ENCODE assay signal across 8 cellular contexts in genomic region chr13:76016799-76017198, GRCh38.
A peak's percentile ranks its signal among the peaks of the same experiment; 100 is the strongest.
DNase-seq lines count a peak whose midpoint lies in the region; ATAC-seq and TF ChIP-seq lines count a peak whose summit lies in the region.

No MANE protein-coding gene starts in this region.

- H2AFZ ChIP-seq in SU-DHL-6 (ENCODE audit: low read depth, low read length, severe bottlenecking): no peak overlapping the region

- H3K36me3 Mint-ChIP-seq in activated CD4-positive, alpha-beta T cell treated with anti-CD3 and anti-CD28 coated beads for 36 hours (ENCODE audit: low read depth): no peaks in the 10 kb centered on the region

- H3K4me1 Mint-ChIP-seq in activated CD4-positive, alpha-beta T cell treated with anti-CD3 and anti-CD28 coated beads for 36 hours: no peaks in the 10 kb centered on the region

- H3K9ac ChIP-seq in SU-DHL-6 (ENCODE audit: low read length): no peak overlapping the region

- peak; percentile 42 for DNase-seq in activated CD4-positive, alpha-beta T cell treated with anti-CD3 and anti-CD28 coated beads for 36 hours
- no peak for DNase-seq in activated CD4-positive, alpha-beta T cell treated with anti-CD3 and anti-CD28 coated beads, Interleukin-2, amount 50 U/mL, for 1 hour
- DNase-seq in left ventricle myocardium inferior (no peak), mesenteric fat pad (ENCODE audit: low spot score) (no peak), tibial artery (no peak)

- peak; percentile 37 for TF ChIP-seq CTCF in SU-DHL-6 (IDR thresholded peaks at IDR 0.05; ENCODE audit: insufficient read depth, low read length, poor library complexity, severe bottlenecking)
- peak; percentile 55 for TF ChIP-seq CTCF in left ventricle myocardium inferior (IDR thresholded peaks at IDR 0.05; ENCODE audit: borderline replicate concordance)
- TF ChIP-seq CTCF in tibial artery (IDR thresholded peaks at IDR 0.05): peak in 1 of 2 experiments; percentile 15

- H3K36me3 ChIP-seq in SU-DHL-6 (ENCODE audit: low read length) (no peaks in the 10 kb centered on the region), left ventricle myocardium inferior (no peaks in the 10 kb centered on the region), tibial artery (no peaks in the 10 kb centered on the region)

- CTCF ChIA-PET in activated CD4-positive, alpha-beta T cell treated with anti-CD3 and anti-CD28 coated beads for 36 hours (lab: Charles Lee): interaction anchor here (1.0 to 2.2 kb wide), 5 partner anchors 11 to 139 kb away, joined by 3 to 9 read pairs (median 4); no protein-coding TSS in a partner anchor

- H3K4me1 ChIP-seq in left ventricle myocardium inferior (peaks cover 27% of the 10 kb centered on the region), tibial artery (peaks cover 0 to 36% (median 8%) of the 10 kb centered on the region in 4 donors)

- H3K27ac Mint-ChIP-seq in activated CD4-positive, alpha-beta T cell treated with anti-CD3 and anti-CD28 coated beads for 36 hours: no peak overlapping the region

- H3F3A ChIP-seq in SU-DHL-6 (ENCODE audit: insufficient read depth): no peaks in the 10 kb centered on the region

- no peaks in the 10 kb centered on the region for H3K9me3 ChIP-seq in SU-DHL-6 (ENCODE audit: insufficient read depth, low read length)
- H3K9me3 ChIP-seq in left ventricle myocardium inferior (replicated peaks): no peaks in the 10 kb centered on the region
- H3K9me3 ChIP-seq in tibial artery: no peaks in the 10 kb centered on the region

- intact Hi-C loops in activated CD4-positive, alpha-beta T cell treated with anti-CD3 and anti-CD28 coated beads for 36 hours (cut with DNase I, micrococcal nuclease): loop anchor here (1.0 to 5.0 kb wide), 4 partner anchors 140 to 456 kb away; no protein-coding TSS in a partner anchor
- intact Hi-C loops in left ventricle myocardium inferior (cut with micrococcal nuclease): loop anchor here (10.0 kb wide), 1 partner anchor 132 kb away; no protein-coding TSS in a partner anchor
- intact Hi-C loops in tibial artery (cut with DNase I; ENCODE audit: low total_unique reads): loop anchor here (5.0 kb wide), 1 partner anchor 139 kb away; no protein-coding TSS in a partner anchor

- no peak overlapping the region for H3K4me2 ChIP-seq in SU-DHL-6 (ENCODE audit: low read depth, low read length, poor library complexity, severe bottlenecking)

- H3K4me3 ChIP-seq in SU-DHL-6 (ENCODE audit: insufficient read depth, low read length, poor library complexity, severe bottlenecking) (no peak overlapping the region), left ventricle myocardium inferior (no peak overlapping the region), tibial artery (no peak overlapping the region)

- no peaks in the 10 kb centered on the region for H3K79me2 ChIP-seq in SU-DHL-6 (ENCODE audit: insufficient read depth, low read length)

- H3K4me3 Mint-ChIP-seq in activated CD4-positive, alpha-beta T cell treated with anti-CD3 and anti-CD28 coated beads for 36 hours: no peak overlapping the region

- no peaks in the 10 kb centered on the region for H3K27me3 Mint-ChIP-seq in activated CD4-positive, alpha-beta T cell treated with anti-CD3 and anti-CD28 coated beads for 36 hours

- peak; percentile 64 for ATAC-seq in activated CD4-positive, alpha-beta T cell treated with anti-CD3 and anti-CD28 coated beads for 36 hours
- ATAC-seq in GM21390 (IDR thresholded peaks at IDR 0.05; ENCODE audit: unreplicated experiment) (peak; percentile 91), HG03460 (IDR thresholded peaks at IDR 0.05; ENCODE audit: unreplicated experiment) (peak; percentile 75)

- H3K27ac ChIP-seq in SU-DHL-6 (ENCODE audit: low read depth, low read length) (no peak overlapping the region), left ventricle myocardium inferior (replicated peaks) (no peak overlapping the region), tibial artery (no peak overlapping the region)

- H3K9me3 Mint-ChIP-seq in activated CD4-positive, alpha-beta T cell treated with anti-CD3 and anti-CD28 coated beads for 36 hours (ENCODE audit: low read depth): no peaks in the 10 kb centered on the region

- H3K9me2 ChIP-seq in SU-DHL-6 (replicated peaks; ENCODE audit: insufficient read depth, low read length): no peaks in the 10 kb centered on the region

- H3K27me3 ChIP-seq in SU-DHL-6 (ENCODE audit: low read length): no peaks in the 10 kb centered on the region
- H3K27me3 ChIP-seq in left ventricle myocardium inferior (ENCODE audit: low read depth): no peaks in the 10 kb centered on the region
- no peaks in the 10 kb centered on the region for H3K27me3 ChIP-seq in tibial artery

- no peaks in the 10 kb centered on the region for H4K20me1 ChIP-seq in SU-DHL-6 (ENCODE audit: low read depth, low read length)

- POLR2A ChIA-PET in activated CD4-positive, alpha-beta T cell treated with anti-CD3 and anti-CD28 coated beads for 36 hours (lab: Charles Lee): no interaction called here
